In the genomic region with DNA sequence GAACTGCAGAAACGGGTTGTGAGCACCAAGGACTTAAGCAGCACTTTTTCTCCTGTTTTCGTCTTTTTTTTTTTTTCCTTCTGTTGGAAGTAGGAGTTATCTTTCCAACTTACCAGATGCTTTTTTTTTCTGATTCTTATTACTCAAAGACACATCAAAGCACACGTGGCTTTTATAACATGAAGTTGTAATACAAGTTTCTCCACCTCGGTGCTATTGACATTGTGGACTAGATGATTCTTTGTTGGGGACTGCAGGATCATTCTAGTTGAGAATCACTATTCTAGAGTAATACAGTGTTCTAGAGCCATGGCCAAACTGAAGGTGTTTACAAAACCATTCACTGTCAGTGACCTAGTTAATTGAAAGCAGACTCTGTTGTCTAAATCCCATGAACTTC, we compare ENCODE assay signal across 22 cellular contexts. TPM values are rescaled to one million over a fixed set of nuclear protein-coding genes. Genes with fewer than 3 reads are reported as not detected.
DNase-seq lines count a peak whose midpoint lies in the region; ATAC-seq and TF ChIP-seq lines count a peak whose summit lies in the region.
"Had no signal": no experiment of that assay in that cellular context is flagged by ENCODE, and none has a peak within 500 bp of the region (broad histone marks: within the 10 kb centered on the region; RNA-seq: fewer than 3 reads in every experiment).

No MANE protein-coding gene starts in this region.

- no peaks in the 10 kb centered on the region for H3K27me3 Mint-ChIP-seq in chondrocyte (ENCODE audit: low read depth)
- H3K27me3 Mint-ChIP-seq: dendritic cell treated with granulocyte-macrophage colony-stimulating factor and Interleukin-4, amounts not matched to agents 40 ng/mL and 50 ng/mL, for 4 days had no signal

- no peaks in the 10 kb centered on the region for H3K36me3 Mint-ChIP-seq in chondrocyte (ENCODE audit: low read depth)
- H3K36me3 Mint-ChIP-seq: activated CD4-positive, alpha-beta memory T cell treated with anti-CD3 and anti-CD28 coated beads for 36 hours; WTC11 had no signal

- in situ Hi-C loops in transverse colon (cut with MboI; ENCODE audit: low pct_ligation_motif_present in 1 of 4, low pct_unique_long_range_greater_than_20kb in 1 of 4, low sequenced_read_pairs in 3 of 4): no loop called here

- ATAC-seq in mucosa of descending colon: peak; percentile 63
- ATAC-seq in HG03354 (IDR thresholded peaks at IDR 0.05; ENCODE audit: poor library complexity, severe bottlenecking, unreplicated experiment): no peak
- ATAC-seq in Right ventricle myocardium superior (ENCODE audit: poor library complexity): no peak
- ATAC-seq: HepG2, WTC11 had no signal

- TF ChIP-seq POLR2A in transverse colon (IDR thresholded peaks at IDR 0.05): no peak

- peaks cover 90% of the 10 kb centered on the region for H3K4me1 Mint-ChIP-seq in chondrocyte (ENCODE audit: low read depth)

- H3K27me3 ChIP-seq in transverse colon: no peaks in the 10 kb centered on the region
- H3K27me3 ChIP-seq: SJSA1 had no signal

- intact Hi-C loops in mucosa of descending colon (cut with DNase I, micrococcal nuclease): no loop called here
- intact Hi-C loops in transverse colon (cut with DNase I; ENCODE audit: low total_unique reads): no loop called here
- intact Hi-C loops in Right ventricle myocardium superior (cut with DNase I): no loop called here

- H3K4me3 ChIP-seq in LNCaP clone FGC (ENCODE audit: low read depth, low read length): no peak overlapping the region
- H3K4me3 ChIP-seq in mucosa of descending colon: no peak overlapping the region
- H3K4me3 ChIP-seq in transverse colon: no peak overlapping the region
- H3K4me3 ChIP-seq: SJSA1 had no signal

- no peak for TF ChIP-seq EP300 in transverse colon (IDR thresholded peaks at IDR 0.05; ENCODE audit: low read depth)

- WGBS in transverse colon (ENCODE audit: low coverage in 1 of 2), 2 donors: 39 to 47% methylated on average over 3 to 4 of the region's 4 CpGs

- H3K4me1 ChIP-seq in mucosa of descending colon (ENCODE audit: low read depth) (peaks cover 56% of the 10 kb centered on the region), transverse colon (peaks cover 4 to 81% (median 49%) of the 10 kb centered on the region in 4 donors)

- DNase-seq in LNCaP clone FGC (ENCODE audit: low read depth): peak; percentile 72
- no peak for DNase-seq in chondrocyte (ENCODE audit: low spot score)
- peak in 1 of 3 donors; percentile 40 for DNase-seq in mucosa of descending colon
- no peak for DNase-seq in transverse colon
- DNase-seq in Right ventricle myocardium superior: no peak
- no peak for DNase-seq in NCI-H1694 treated with DMSO at 0.1 percent for 48 hours (lab: John Stamatoyannopoulos, UW)
- no peak for DNase-seq in NAMALWA (ENCODE audit: low spot score)
- DNase-seq: activated CD4-positive, alpha-beta memory T cell treated with anti-CD3 and anti-CD28 coated beads for 36 hours; activated gamma-delta T cell; activated T-cell treated with anti-CD3 and anti-CD28 coated beads for 4 hours; midbrain; NCI-H1417 treated with DMSO at 0.1 percent for 48 hours; NCI-H2171; NCI-H82; OCI-M1; stimulated activated CD4-positive, alpha-beta T cell treated with anti-CD3 and anti-CD28 coated beads, Interleukin-12 subunit alpha, Interleukin-12 subunit beta, amount 100 ng/mL, for 4 hours had no signal

- H3K27ac ChIP-seq in transverse colon: peak overlapping the region; percentile 57 to 81 (median 69)
- H3K27ac ChIP-seq: SJSA1 had no signal

- H3K27ac Mint-ChIP-seq in chondrocyte (ENCODE audit: unreplicated experiment): peak overlapping the region; percentile 98
- H3K27ac Mint-ChIP-seq: activated CD4-positive, alpha-beta memory T cell treated with anti-CD3 and anti-CD28 coated beads for 36 hours; dendritic cell treated with granulocyte-macrophage colony-stimulating factor and Interleukin-4, amounts not matched to agents 40 ng/mL and 50 ng/mL, for 4 days; T-helper 2 cell treated with Interferon-gamma antibody and Interleukin-4, amounts not matched to agents 5 μg/mL and 100 μg/mL, for 36 hours; WTC11 had no signal

- no peaks in the 10 kb centered on the region for H3K9me3 Mint-ChIP-seq in chondrocyte (ENCODE audit: low read depth)
- H3K9me3 Mint-ChIP-seq: activated CD4-positive, alpha-beta memory T cell treated with anti-CD3 and anti-CD28 coated beads for 36 hours; T-helper 2 cell treated with Interferon-gamma antibody and Interleukin-4, amounts not matched to agents 5 μg/mL and 100 μg/mL, for 36 hours had no signal

- no peaks in the 10 kb centered on the region for H3K36me3 ChIP-seq in mucosa of descending colon (ENCODE audit: low read depth)
- H3K36me3 ChIP-seq in transverse colon: no peaks in the 10 kb centered on the region
- H3K36me3 ChIP-seq: SJSA1 had no signal

- H3K9me3 ChIP-seq in mucosa of descending colon (no peaks in the 10 kb centered on the region), transverse colon (no peaks in the 10 kb centered on the region)
- H3K9me3 ChIP-seq: SJSA1 had no signal

- TF ChIP-seq CTCF in LNCaP clone FGC (IDR thresholded peaks at IDR 0.05; ENCODE audit: control insufficient read depth, extremely low read depth, insufficient read depth) (no peak), chondrocyte (IDR thresholded peaks at IDR 0.05) (no peak), mucosa of descending colon (IDR thresholded peaks at IDR 0.05) (no peak), transverse colon (IDR thresholded peaks at IDR 0.05) (no peak)

- no peak overlapping the region for H3K4me3 Mint-ChIP-seq in chondrocyte (ENCODE audit: unreplicated experiment)
- H3K4me3 Mint-ChIP-seq: activated CD4-positive, alpha-beta memory T cell treated with anti-CD3 and anti-CD28 coated beads for 36 hours; dendritic cell treated with granulocyte-macrophage colony-stimulating factor and Interleukin-4, amounts not matched to agents 40 ng/mL and 50 ng/mL, for 4 days; T-helper 2 cell treated with Interferon-gamma antibody and Interleukin-4, amounts not matched to agents 5 μg/mL and 100 μg/mL, for 36 hours; WTC11 had no signal

RNA-seq across cellular contexts. Expression of gene MYO10, which starts 51.5 kb away (rescaled TPM):
- total RNA-seq in chondrocyte (51.9 to 55.4 TPM (median 54.5 TPM) in 3 replicates), mucosa of descending colon (10 to 100 TPM; 29.4 to 87.8 (median 61.3) TPM), transverse colon (100 to 1,000 TPM in 1 of 4 donors, 10 to 100 TPM in 3; 51.6 to 190 (median 72.9) TPM), Right ventricle myocardium superior (7.2 TPM)
